ENCODE assay signal across 18 cellular contexts in the genomic region with DNA sequence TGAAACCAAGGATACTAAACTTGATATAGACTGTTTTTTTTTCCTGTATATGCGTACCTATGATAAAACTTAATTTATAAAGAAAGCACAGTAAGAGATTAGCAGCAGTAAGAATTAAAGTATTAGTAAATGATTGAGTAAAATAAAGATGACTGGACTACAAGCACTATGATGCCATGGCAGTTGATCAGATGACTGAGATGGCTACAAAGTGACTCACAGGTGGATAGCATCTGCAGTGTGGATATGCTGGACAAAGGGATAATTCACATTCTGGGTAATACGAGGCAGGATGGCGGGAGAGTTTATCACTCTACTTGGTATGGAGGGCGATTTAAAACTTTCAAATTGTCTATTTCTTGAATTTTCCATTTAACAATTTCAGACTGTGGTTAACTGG. TPM values are rescaled to one million over a fixed set of nuclear protein-coding genes. Genes with fewer than 3 reads are reported as not detected.
"Had no signal": no experiment of that assay in that cellular context is flagged by ENCODE, and none has a peak within 500 bp of the region (broad histone marks: within the 10 kb centered on the region; RNA-seq: fewer than 3 reads in every experiment).

No MANE protein-coding gene starts in this region.

- ATAC-seq: effector memory CD8-positive, alpha-beta T cell; gastroesophageal sphincter; left lobe of liver had no signal

- H3K27me3 ChIP-seq: neural progenitor cell, sigmoid colon, thyroid gland, uterus had no signal

- H3K9ac ChIP-seq: neural progenitor cell had no signal

- H3K4me2 ChIP-seq: neural progenitor cell had no signal

- H3K9me3 ChIP-seq: gastroesophageal sphincter, sigmoid colon, thyroid gland, uterus had no signal

- H2AFZ ChIP-seq: neural progenitor cell had no signal

- H3K4me3 ChIP-seq: gastroesophageal sphincter, neural progenitor cell, sigmoid colon, thyroid gland, uterus had no signal

- H3K4me1 ChIP-seq: gastroesophageal sphincter, neural progenitor cell, sigmoid colon, thyroid gland, uterus had no signal

- H3K36me3 ChIP-seq: gastroesophageal sphincter, neural progenitor cell, sigmoid colon, thyroid gland, uterus had no signal

- DNase-seq: activated naive CD4-positive, alpha-beta T cell; activated naive CD8-positive, alpha-beta T cell treated with anti-CD3 and anti-CD28 coated beads, Interleukin-2, amount 10 ng/mL, durations not matched to agents 7 days and 5 days; activated T-cell treated with anti-CD3 and anti-CD28 coated beads for 4 hours; anterior cingulate cortex; dermis blood vessel endothelial cell; effector memory CD8-positive, alpha-beta T cell; sigmoid colon; stimulated activated CD4-positive, alpha-beta T cell treated with anti-CD3 and anti-CD28 coated beads, Interleukin-2, amount 100 ng/mL, for 24 hours; thyroid gland; uterus had no signal

- H3K27ac ChIP-seq: epithelial cell of prostate, gastroesophageal sphincter, neural progenitor cell, sigmoid colon, thyroid gland, uterus had no signal

RNA-seq across cellular contexts. Expression of a gene that starts 11.8 kb away (rescaled TPM):
- total RNA-seq: activated CD8-positive, alpha-beta memory T cell treated with anti-CD3 and anti-CD28 coated beads for 36 hours; activated naive CD8-positive, alpha-beta T cell treated with anti-CD3 and anti-CD28 coated beads, Interleukin-2, amount 10 ng/mL, durations not matched to agents 7 days and 5 days; dermis blood vessel endothelial cell; left lobe of liver; lung microvascular endothelial cell; osteocyte; pulmonary artery endothelial cell had no signal
